In the genomic region with DNA sequence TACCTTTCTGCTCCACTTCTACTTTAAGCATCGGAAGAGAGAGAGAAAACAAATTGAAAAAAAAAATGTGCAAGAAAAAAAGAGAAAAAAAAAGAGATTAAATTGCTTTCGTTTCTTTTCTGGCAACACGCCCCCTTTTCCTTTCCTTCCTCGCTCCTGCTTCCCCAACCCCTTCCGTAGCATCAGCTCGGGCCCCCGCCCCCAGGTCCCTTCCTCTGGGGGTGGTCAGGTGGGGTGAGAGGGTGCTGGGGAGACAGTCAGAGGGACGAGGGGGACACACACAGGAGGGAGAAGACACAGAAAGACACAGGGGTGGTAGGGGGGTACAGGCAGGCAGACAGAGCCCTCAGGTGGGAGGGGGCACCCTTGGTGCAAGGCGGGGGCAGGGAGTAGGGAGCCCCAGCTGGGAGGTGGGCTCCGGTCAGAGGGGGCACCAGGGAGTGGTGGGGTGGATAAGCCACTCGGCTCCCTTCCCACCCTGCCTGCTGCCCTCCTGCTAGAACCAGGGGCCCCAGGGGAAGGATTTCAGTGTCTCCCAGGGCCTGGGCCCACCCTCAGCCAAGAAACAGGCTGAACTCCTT, we compare ENCODE assay signal across 1 cellular context.
TF ChIP-seq lines count a peak whose summit lies in the region.

No MANE protein-coding gene starts in this region.

TF ChIP-seq in GM12878, 131 proteins besides CTCF, POLR2A, EP300 and RAD21:
- no peak for TF ChIP-seq TBL1XR1 (IDR thresholded peaks at IDR 0.05; ENCODE audit: low read depth, low read length)
- TF ChIP-seq PKNOX1 (IDR thresholded peaks at IDR 0.05): no peak
- no peak for TF ChIP-seq HSF1 (IDR thresholded peaks at IDR 0.05; ENCODE audit: low read depth, low read length)
- no peak for TF ChIP-seq RBBP5 (conservative IDR thresholded peaks at IDR 0.05)
- TF ChIP-seq, protein P1, sequence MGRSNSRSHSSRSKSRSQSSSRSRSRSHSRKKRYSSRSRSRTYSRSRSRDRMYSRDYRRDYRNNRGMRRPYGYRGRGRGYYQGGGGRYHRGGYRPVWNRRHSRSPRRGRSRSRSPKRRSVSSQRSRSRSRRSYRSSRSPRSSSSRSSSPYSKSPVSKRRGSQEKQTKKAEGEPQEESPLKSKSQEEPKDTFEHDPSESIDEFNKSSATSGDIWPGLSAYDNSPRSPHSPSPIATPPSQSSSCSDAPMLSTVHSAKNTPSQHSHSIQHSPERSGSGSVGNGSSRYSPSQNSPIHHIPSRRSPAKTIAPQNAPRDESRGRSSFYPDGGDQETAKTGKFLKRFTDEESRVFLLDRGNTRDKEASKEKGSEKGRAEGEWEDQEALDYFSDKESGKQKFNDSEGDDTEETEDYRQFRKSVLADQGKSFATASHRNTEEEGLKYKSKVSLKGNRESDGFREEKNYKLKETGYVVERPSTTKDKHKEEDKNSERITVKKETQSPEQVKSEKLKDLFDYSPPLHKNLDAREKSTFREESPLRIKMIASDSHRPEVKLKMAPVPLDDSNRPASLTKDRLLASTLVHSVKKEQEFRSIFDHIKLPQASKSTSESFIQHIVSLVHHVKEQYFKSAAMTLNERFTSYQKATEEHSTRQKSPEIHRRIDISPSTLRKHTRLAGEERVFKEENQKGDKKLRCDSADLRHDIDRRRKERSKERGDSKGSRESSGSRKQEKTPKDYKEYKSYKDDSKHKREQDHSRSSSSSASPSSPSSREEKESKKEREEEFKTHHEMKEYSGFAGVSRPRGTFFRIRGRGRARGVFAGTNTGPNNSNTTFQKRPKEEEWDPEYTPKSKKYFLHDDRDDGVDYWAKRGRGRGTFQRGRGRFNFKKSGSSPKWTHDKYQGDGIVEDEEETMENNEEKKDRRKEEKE (IDR thresholded peaks at IDR 0.05): no peak
- no peak for TF ChIP-seq CREB1 (IDR thresholded peaks at IDR 0.05; ENCODE audit: low read depth)
- TF ChIP-seq CBX5 (IDR thresholded peaks at IDR 0.05; ENCODE audit: low read depth): no peak
- no peak for TF ChIP-seq IRF5 (IDR thresholded peaks at IDR 0.05; ENCODE audit: borderline replicate concordance)
- TF ChIP-seq SIX5 (IDR thresholded peaks at IDR 0.05; ENCODE audit: low read depth, low read length, severe bottlenecking): no peak
- no peak for TF ChIP-seq ZNF384 (IDR thresholded peaks at IDR 0.05; ENCODE audit: borderline replicate concordance, low read depth, low read length)
- TF ChIP-seq SMARCA5 (IDR thresholded peaks at IDR 0.05): no peak
